Comparison of ENCODE assay signal across 22 cellular contexts in genomic region chr4:59759082-59759825, GRCh38.
DNase-seq lines count a peak whose midpoint lies in the region; ATAC-seq and TF ChIP-seq lines count a peak whose summit lies in the region.
"Had no signal": no experiment of that assay in that cellular context is flagged by ENCODE, and none has a peak within 500 bp of the region (broad histone marks: within the 10 kb centered on the region; RNA-seq: fewer than 3 reads in every experiment).

No MANE protein-coding gene starts in this region.

- H3K36me3 ChIP-seq in right atrium auricular region, result no peaks in the 10 kb centered on the region
- H3K36me3 ChIP-seq in neuronal stem cell (replicated peaks in 1 of 2; ENCODE audit: control insufficient read depth in 2 of 2, insufficient read depth in 2 of 2, low read length in 2 of 2), result no peaks in the 10 kb centered on the region
- no peaks in the 10 kb centered on the region for H3K36me3 ChIP-seq in mesenchymal stem cell (ENCODE audit: control insufficient read depth in 1 of 2, insufficient read depth in 2 of 2, low read depth in 1 of 2, low read length in 2 of 2)
- no peaks in the 10 kb centered on the region for H3K36me3 ChIP-seq in psoas muscle (ENCODE audit: insufficient read depth in 1 of 2, low read depth in 1 of 2)
- H3K36me3 ChIP-seq: BE2C had no signal

- H3K4me2 ChIP-seq in neuronal stem cell (ENCODE audit: insufficient read depth, low read length, poor library complexity, severe bottlenecking) (no peak overlapping the region), mesenchymal stem cell (ENCODE audit: low read length, poor library complexity, severe bottlenecking) (no peak overlapping the region)

- intact Hi-C loops in Right ventricle myocardium inferior (cut with DNase I) (no loop called here), psoas muscle (cut with DNase I) (no loop called here)

- TF ChIP-seq CTCF in right atrium auricular region (IDR thresholded peaks at IDR 0.05) (no peak), psoas muscle (IDR thresholded peaks at IDR 0.05) (no peak)

- peak overlapping the region; percentile 54 for H2BK15ac ChIP-seq in neuronal stem cell (ENCODE audit: low read length)
- no peak overlapping the region for H2BK15ac ChIP-seq in mesenchymal stem cell (ENCODE audit: low read depth, poor library complexity, severe bottlenecking)

- H3K18ac ChIP-seq in neuronal stem cell (ENCODE audit: low read length), result peak overlapping the region; percentile 41
- no peak overlapping the region for H3K18ac ChIP-seq in mesenchymal stem cell (ENCODE audit: low read depth in 1 of 2, low read length in 2 of 2)

- no peaks in the 10 kb centered on the region for H3K4me1 ChIP-seq in right atrium auricular region
- H3K4me1 ChIP-seq in neuronal stem cell (ENCODE audit: control insufficient read depth in 2 of 2, insufficient read depth in 1 of 2, low read depth in 1 of 2, low read length in 2 of 2), result no peaks in the 10 kb centered on the region
- H3K4me1 ChIP-seq in mesenchymal stem cell (ENCODE audit: control insufficient read depth, insufficient read depth, low read depth, low read length), result peaks cover 3% of the 10 kb centered on the region
- H3K4me1 ChIP-seq in psoas muscle, result no peaks in the 10 kb centered on the region
- H3K4me1 ChIP-seq: BE2C had no signal

- H3K14ac ChIP-seq in neuronal stem cell (ENCODE audit: low read length) (no peak overlapping the region), mesenchymal stem cell (ENCODE audit: low read length in 2 of 2) (no peak overlapping the region)

- WGBS in neuronal stem cell (ENCODE audit: extremely low coverage in 2 of 2, insufficient read length in 2 of 2, insufficient replicate concordance in 1 of 2), 2 donors, result no CpG with 5 or more reads among the region's 9 CpGs
- WGBS in mesenchymal stem cell, result 78% methylated on average over 7 of the region's 9 CpGs
- whole genome bisulfite sequencing in psoas muscle, 3 donors, result 68 to 77% (median 77%) methylated on average over 9 of the region's 9 CpGs

- H3K4me3 ChIP-seq in right atrium auricular region (no peak overlapping the region), neuronal stem cell (ENCODE audit: low read length in 2 of 2) (no peak overlapping the region), mesenchymal stem cell (ENCODE audit: insufficient read depth in 1 of 2, low read depth in 1 of 2, low read length in 2 of 2) (no peak overlapping the region), psoas muscle (no peak overlapping the region)
- H3K4me3 ChIP-seq: SK-N-MC had no signal

- H3K4ac ChIP-seq in neuronal stem cell (ENCODE audit: low read length) (no peak overlapping the region), mesenchymal stem cell (ENCODE audit: low read depth in 1 of 2, low read length in 2 of 2) (no peak overlapping the region)

- H2AFZ ChIP-seq in neuronal stem cell (ENCODE audit: low read length) (no peak overlapping the region), mesenchymal stem cell (ENCODE audit: low read depth, low read length) (no peak overlapping the region)

- H4K8ac ChIP-seq in neuronal stem cell (ENCODE audit: low read depth, low read length) (peak overlapping the region; percentile 17), mesenchymal stem cell (ENCODE audit: low read length) (no peak overlapping the region)

- DNase-seq in right atrium auricular region (ENCODE audit: low spot score) (peak; percentile 51), Right ventricle myocardium inferior (ENCODE audit: missing footprints) (no peak), iPS-NIHi7 (ENCODE audit: extremely low spot score) (peak; percentile 6), neuronal stem cell (ENCODE audit: low spot score) (no peak), mesenchymal stem cell (no peak), psoas muscle (no peak)
- DNase-seq: 8988T, ACHN, BE2C, DMS153, DND-41, H7, KBM-7, NCI-H1105 treated with DMSO at 0.1 percent for 48 hours, NCI-H146, NCI-H2029, NCI-H526 treated with DMSO at 0.1 percent for 48 hours, SHP77 treated with DMSO at 0.1 percent for 48 hours had no signal

- H3K27ac ChIP-seq in right atrium auricular region, result no peak overlapping the region
- H3K27ac ChIP-seq in neuronal stem cell (replicated peaks; ENCODE audit: low read length), result no peak overlapping the region
- H3K27ac ChIP-seq in mesenchymal stem cell (ENCODE audit: low read length, poor library complexity, severe bottlenecking), result no peak overlapping the region
- H3K27ac ChIP-seq in psoas muscle, result no peak overlapping the region
- H3K27ac ChIP-seq: RWPE1, SK-N-MC had no signal

- H2BK5ac ChIP-seq in neuronal stem cell (ENCODE audit: low read length), result no peak overlapping the region
- H2BK5ac ChIP-seq in mesenchymal stem cell (ENCODE audit: low read depth, low read length, poor library complexity, severe bottlenecking), result no peak overlapping the region

- H3K23ac ChIP-seq in neuronal stem cell (ENCODE audit: low read depth, low read length, poor library complexity), result no peak overlapping the region
- no peak overlapping the region for H3K23ac ChIP-seq in mesenchymal stem cell (ENCODE audit: low read length in 2 of 2)

- H2AK5ac ChIP-seq in neuronal stem cell (ENCODE audit: low read depth, low read length) (no peak overlapping the region), mesenchymal stem cell (ENCODE audit: low read length, severe bottlenecking) (no peak overlapping the region)

- H3K9ac ChIP-seq in neuronal stem cell (ENCODE audit: low read depth, low read length, poor library complexity), result no peak overlapping the region
- no peak overlapping the region for H3K9ac ChIP-seq in mesenchymal stem cell (ENCODE audit: low read length)

- H2BK12ac ChIP-seq in neuronal stem cell (ENCODE audit: low read length), result no peak overlapping the region
- H2BK12ac ChIP-seq in mesenchymal stem cell (ENCODE audit: low read length in 2 of 2), result no peak overlapping the region

- no peaks in the 10 kb centered on the region for H3K79me1 ChIP-seq in neuronal stem cell (ENCODE audit: low read depth, low read length)
- no peaks in the 10 kb centered on the region for H3K79me1 ChIP-seq in mesenchymal stem cell (replicated peaks; ENCODE audit: low read length, poor library complexity, severe bottlenecking)

- H4K91ac ChIP-seq in neuronal stem cell (ENCODE audit: low read depth, low read length, poor library complexity), result no peak overlapping the region
- H4K91ac ChIP-seq in mesenchymal stem cell (ENCODE audit: low read length), result no peak overlapping the region

- no peak for ATAC-seq in Right ventricle myocardium inferior
- no peak for ATAC-seq in HG03025 (IDR thresholded peaks at IDR 0.05; ENCODE audit: low FRiP score, unreplicated experiment)
- no peak for ATAC-seq in HG02588 (IDR thresholded peaks at IDR 0.05; ENCODE audit: unreplicated experiment)
- no peak for ATAC-seq in psoas muscle

- no peaks in the 10 kb centered on the region for H3K9me3 ChIP-seq in right atrium auricular region
- H3K9me3 ChIP-seq in neuronal stem cell (replicated peaks in 1 of 2; ENCODE audit: control insufficient read depth in 2 of 2, insufficient read depth in 1 of 2, low read depth in 1 of 2, low read length in 2 of 2), result peaks cover 0 to 2% of the 10 kb centered on the region in 2 donors
- H3K9me3 ChIP-seq in mesenchymal stem cell (ENCODE audit: control insufficient read depth, low read length), result peaks cover 7% of the 10 kb centered on the region
- H3K9me3 ChIP-seq in psoas muscle, result no peaks in the 10 kb centered on the region
- H3K9me3 ChIP-seq: BE2C had no signal

- H3K27me3 ChIP-seq in right atrium auricular region, result no peaks in the 10 kb centered on the region
- no peaks in the 10 kb centered on the region for H3K27me3 ChIP-seq in neuronal stem cell (ENCODE audit: control insufficient read depth in 3 of 3, insufficient read depth in 3 of 3, low read depth in 1 of 3, low read length in 3 of 3)
- no peaks in the 10 kb centered on the region for H3K27me3 ChIP-seq in mesenchymal stem cell (ENCODE audit: control insufficient read depth in 1 of 2, insufficient read depth in 1 of 2, low read length in 2 of 2)
- H3K27me3 ChIP-seq in psoas muscle (ENCODE audit: insufficient read depth in 3 of 3, low read length in 2 of 3), result no peaks in the 10 kb centered on the region
- H3K27me3 ChIP-seq: BE2C had no signal

- H2BK120ac ChIP-seq in neuronal stem cell (ENCODE audit: low read depth, low read length), result no peak overlapping the region
- H2BK120ac ChIP-seq in mesenchymal stem cell (ENCODE audit: low read depth, low read length), result no peak overlapping the region

Comparison
In these comparisons a context has a peak if more than half of its experiments do, and no peak if none do; other contexts are left out.
1. DNase-seq: peak in right atrium auricular region (single experiment) and iPS-NIHi7 (single experiment); none in Right ventricle myocardium inferior (single experiment), neuronal stem cell (single experiment), mesenchymal stem cell (single experiment) and psoas muscle (0 of 2).